8 cellular contexts compared by ENCODE assay signal in genomic region chr4:1721003-1721665, GRCh38. TPM values are rescaled to one million over a fixed set of nuclear protein-coding genes. Genes with fewer than 3 reads are reported as not detected.
DNase-seq lines count a peak whose midpoint lies in the region; ATAC-seq and TF ChIP-seq lines count a peak whose summit lies in the region.

TSS of gene TACC3 (plus strand) at chr4:1721521. CDS start at chr4:1723422, 1,901 bp downstream.
TSS of gene TMEM129 (minus strand) at chr4:1721323. CDS start at chr4:1720837, 486 bp downstream.

- DNase-seq in NCI-H187 (lab: John Stamatoyannopoulos, UW) (peak; percentile 92 to 98), T-helper 17 cell (peak; percentile 90 to 96 (median 90)), amygdala (lab: John Stamatoyannopoulos, UW) (peak; percentile 74 to 96 (median 92)), left ventricle myocardium inferior (peak; percentile 93), prostate gland (ENCODE audit: low spot score) (peak; percentile 98), ureter (ENCODE audit: low spot score) (peak; percentile 96)

- H3K27ac ChIP-seq in left ventricle myocardium inferior (replicated peaks), result peak within 1 kb of the TSS; percentile 98
- peak within 1 kb of the TSS; percentile 85 to 89 for H3K27ac ChIP-seq in prostate gland

- H3K4me1 ChIP-seq in left ventricle myocardium inferior (peaks cover 63% of the 10 kb centered on the region), prostate gland (replicated peaks) (peaks cover 23% of the 10 kb centered on the region)

- TF ChIP-seq CTCF in left ventricle myocardium inferior (IDR thresholded peaks at IDR 0.05; ENCODE audit: borderline replicate concordance), result no peak
- TF ChIP-seq CTCF in prostate gland (IDR thresholded peaks at IDR 0.05), result peak in 1 of 4 experiments; percentile 12

- peak; percentile 89 for TF ChIP-seq POLR2A in prostate gland (IDR thresholded peaks at IDR 0.05)

- ATAC-seq in GM18502 (IDR thresholded peaks at IDR 0.05; ENCODE audit: poor library complexity, unreplicated experiment), result peak; percentile 77
- ATAC-seq in HG02943 (IDR thresholded peaks at IDR 0.05; ENCODE audit: low read depth, unreplicated experiment), result peak; percentile 78
- ATAC-seq in T-helper 17 cell, result peak; percentile 87

- peak within 1 kb of the TSS; percentile 90 for H3K4me3 Mint-ChIP-seq in T-helper 17 cell

- H3K9me3 ChIP-seq in T-helper 17 cell (ENCODE audit: control insufficient read depth, low read length, poor library complexity, severe bottlenecking) (no peaks in the 10 kb centered on the region), left ventricle myocardium inferior (replicated peaks) (no peaks in the 10 kb centered on the region), prostate gland (no peaks in the 10 kb centered on the region)

- H3K27me3 ChIP-seq in left ventricle myocardium inferior (ENCODE audit: low read depth) (no peaks in the 10 kb centered on the region), prostate gland (replicated peaks; ENCODE audit: insufficient read depth) (no peaks in the 10 kb centered on the region)

- 0% methylated on average over 1 of the region's 83 CpGs for WGBS in prostate gland

- intact Hi-C loops in left ventricle myocardium inferior (cut with micrococcal nuclease) (loop anchor here (10.0 kb wide), 1 partner anchor 366 kb away; no protein-coding TSS in a partner anchor), prostate gland (cut with DNase I) (loop anchor here (5.0 kb wide), 1 partner anchor 39 kb away; the partner anchor contains the start of gene FAM53A)

- no peaks in the 10 kb centered on the region for H3K27me3 Mint-ChIP-seq in T-helper 17 cell

- H3K27ac Mint-ChIP-seq in T-helper 17 cell, result peak within 1 kb of the TSS; percentile 99

- H3K4me3 ChIP-seq in left ventricle myocardium inferior (peak within 1 kb of the TSS; percentile 81), prostate gland (peak within 1 kb of the TSS; percentile 63 to 67)

- H3K4me1 Mint-ChIP-seq in T-helper 17 cell, result peaks cover 36% of the 10 kb centered on the region

- H3K36me3 Mint-ChIP-seq in T-helper 17 cell (ENCODE audit: low read depth), result no peaks in the 10 kb centered on the region

- H3K36me3 ChIP-seq in left ventricle myocardium inferior (peaks cover 29% of the 10 kb centered on the region), prostate gland (peaks cover 0 to 3% of the 10 kb centered on the region in 2 donors)

RNA-seq across cellular contexts. Expression of gene TACC3, which starts in this region (rescaled TPM):
- total RNA-seq in T-helper 17 cell (10 to 100 TPM; 73.4 to 91.8 TPM), left ventricle myocardium inferior (5.8 TPM), prostate gland (10 to 100 TPM in 1 of 2 donors, 1 to 10 TPM in 1; 4.3 to 35.6 TPM), ureter (8.3 TPM)

RNA-seq across cellular contexts. Expression of gene TMEM129, which starts in this region (rescaled TPM):
- total RNA-seq in T-helper 17 cell, result 10 to 100 TPM; 18.4 to 18.5 TPM
- total RNA-seq in left ventricle myocardium inferior, result 29.6 TPM
- 10 to 100 TPM; 73.7 to 81.7 TPM for total RNA-seq in prostate gland
- 38.4 TPM for total RNA-seq in ureter

Comparison
In these comparisons a context has a peak if more than half of its experiments do, and no peak if none do; other contexts are left out.
1. Peak in every context shown above with its lines: DNase-seq, ATAC-seq, H3K4me3 ChIP-seq and H3K27ac ChIP-seq.